22 cellular contexts compared by ENCODE assay signal in genomic region chr3:94394885-94395284, GRCh38.
A peak's percentile ranks its signal among the peaks of the same experiment; 100 is the strongest.
DNase-seq lines count a peak whose midpoint lies in the region; ATAC-seq and TF ChIP-seq lines count a peak whose summit lies in the region.
"Had no signal": no experiment of that assay in that cellular context is flagged by ENCODE, and none has a peak within 500 bp of the region (broad histone marks: within the 10 kb centered on the region; RNA-seq: fewer than 3 reads in every experiment).

No MANE protein-coding gene starts in this region.

- no peak overlapping the region for H3K4me2 ChIP-seq in neural progenitor cell
- H3K4me2 ChIP-seq: BLaER1 had no signal

- intact Hi-C loops in right cardiac atrium (cut with DNase I), result no loop called here

- no peak overlapping the region for H3K27ac Mint-ChIP-seq in neural progenitor cell
- H3K27ac Mint-ChIP-seq in effector memory CD8-positive, alpha-beta T cell, result no peak overlapping the region
- H3K27ac Mint-ChIP-seq: CD14-positive monocyte; CD4-positive, alpha-beta memory T cell; CD4-positive, CD25-positive, alpha-beta regulatory T cell; CD8-positive, alpha-beta memory T cell had no signal

- no peaks in the 10 kb centered on the region for H3K9me3 ChIP-seq in neural progenitor cell (ENCODE audit: low read depth)
- H3K9me3 ChIP-seq in right cardiac atrium (ENCODE audit: control insufficient read depth, low read length), result no peaks in the 10 kb centered on the region
- H3K9me3 ChIP-seq: BE2C, BLaER1 had no signal

- WGBS in right cardiac atrium, result 90% methylated on average over 5 of the region's 5 CpGs

- POLR2A ChIA-PET in HEK293T (lab: Yijun Ruan, JAX), result no interaction called here

- no peak overlapping the region for H3K9ac ChIP-seq in neural progenitor cell
- H3K9ac ChIP-seq: BLaER1 had no signal

- peaks cover 5% of the 10 kb centered on the region for H3K4me1 Mint-ChIP-seq in neural progenitor cell
- no peaks in the 10 kb centered on the region for H3K4me1 Mint-ChIP-seq in effector memory CD8-positive, alpha-beta T cell (ENCODE audit: low read depth in 2 of 2)
- H3K4me1 Mint-ChIP-seq: CD14-positive monocyte; CD4-positive, alpha-beta memory T cell; CD4-positive, CD25-positive, alpha-beta regulatory T cell; CD8-positive, alpha-beta memory T cell had no signal

- no peak for TF ChIP-seq CTCF in neural progenitor cell (IDR thresholded peaks at IDR 0.05)
- TF ChIP-seq CTCF in foreskin fibroblast (IDR thresholded peaks at IDR 0.05; ENCODE audit: low read depth, low read length), result no peak

- H3K27me3 ChIP-seq in neural progenitor cell (no peaks in the 10 kb centered on the region), right cardiac atrium (ENCODE audit: control insufficient read depth, insufficient read depth) (no peaks in the 10 kb centered on the region)
- H3K27me3 ChIP-seq: BE2C, BLaER1 had no signal

- H2AFZ ChIP-seq in neural progenitor cell (replicated peaks), result peak overlapping the region; percentile 1

- DNase-seq in HEK293T (ENCODE audit: extremely low spot score) (peak; percentile 32), neural progenitor cell (ENCODE audit: low spot score) (no peak), foreskin fibroblast (no peak), right cardiac atrium (no peak)
- no peak for DNase-seq in effector memory CD8-positive, alpha-beta T cell
- DNase-seq: 8988T; ACHN; BE2C; CD4-positive, alpha-beta memory T cell; CD4-positive, CD25-positive, alpha-beta regulatory T cell; CD8-positive, alpha-beta memory T cell; COR-L47; DMS 273 treated with DMSO at 0.1 percent for 48 hours; DMS153; DMS53; DMS79; DND-41; EL; GDM1 had no signal

- H3K4me3 ChIP-seq in neural progenitor cell (no peak overlapping the region), foreskin fibroblast (ENCODE audit: low read depth in 1 of 2, low read length in 2 of 2) (no peak overlapping the region), right cardiac atrium (ENCODE audit: low read length) (no peak overlapping the region)
- H3K4me3 ChIP-seq: BLaER1, GM12878 had no signal

- no peaks in the 10 kb centered on the region for H3F3A ChIP-seq in neural progenitor cell (ENCODE audit: low read depth)

- no peaks in the 10 kb centered on the region for H3K36me3 Mint-ChIP-seq in neural progenitor cell
- no peaks in the 10 kb centered on the region for H3K36me3 Mint-ChIP-seq in effector memory CD8-positive, alpha-beta T cell (ENCODE audit: insufficient read depth)
- H3K36me3 Mint-ChIP-seq: CD14-positive monocyte; CD4-positive, alpha-beta memory T cell; CD4-positive, CD25-positive, alpha-beta regulatory T cell; CD8-positive, alpha-beta memory T cell had no signal

- H3K4me1 ChIP-seq in neural progenitor cell (no peaks in the 10 kb centered on the region), right cardiac atrium (ENCODE audit: control insufficient read depth, insufficient read depth, low read length) (no peaks in the 10 kb centered on the region)
- H3K4me1 ChIP-seq: BE2C, BLaER1 had no signal

- H3K79me2 ChIP-seq in neural progenitor cell (ENCODE audit: low read depth), result no peaks in the 10 kb centered on the region

- no peaks in the 10 kb centered on the region for H3K36me3 ChIP-seq in neural progenitor cell
- H3K36me3 ChIP-seq: BE2C, BLaER1 had no signal

- H3K27me3 Mint-ChIP-seq in neural progenitor cell (ENCODE audit: insufficient read depth, low read depth), result peaks cover 2% of the 10 kb centered on the region
- no peaks in the 10 kb centered on the region for H3K27me3 Mint-ChIP-seq in effector memory CD8-positive, alpha-beta T cell
- H3K27me3 Mint-ChIP-seq: CD4-positive, alpha-beta memory T cell; CD4-positive, CD25-positive, alpha-beta regulatory T cell; CD8-positive, alpha-beta memory T cell had no signal

- ATAC-seq in right cardiac atrium, result no peak
- no peak for ATAC-seq in effector memory CD8-positive, alpha-beta T cell (replicated peaks)
- ATAC-seq: GM12878 had no signal

- no peaks in the 10 kb centered on the region for H3K9me3 Mint-ChIP-seq in neural progenitor cell
- peaks cover 0 to 7% of the 10 kb centered on the region in 2 donors for H3K9me3 Mint-ChIP-seq in effector memory CD8-positive, alpha-beta T cell

- no peaks in the 10 kb centered on the region for H4K20me1 ChIP-seq in neural progenitor cell (ENCODE audit: low read depth)
- H4K20me1 ChIP-seq: BLaER1 had no signal

- H3K4me3 Mint-ChIP-seq in neural progenitor cell, result no peak overlapping the region
- no peak overlapping the region for H3K4me3 Mint-ChIP-seq in effector memory CD8-positive, alpha-beta T cell
- H3K4me3 Mint-ChIP-seq: CD14-positive monocyte; CD4-positive, alpha-beta memory T cell; CD4-positive, CD25-positive, alpha-beta regulatory T cell; CD8-positive, alpha-beta memory T cell had no signal

- CTCF ChIA-PET in HEK293T (lab: Yijun Ruan, JAX), result no interaction called here

- no peak overlapping the region for H3K27ac ChIP-seq in neural progenitor cell
- H3K27ac ChIP-seq in right cardiac atrium (ENCODE audit: low read length), result no peak overlapping the region
- H3K27ac ChIP-seq: BLaER1 had no signal

TF ChIP-seq in HEK293T, 16 proteins besides CTCF, POLR2A, EP300 and RAD21:
- no peak for TF ChIP-seq TARDBP (IDR thresholded peaks at IDR 0.05)
- TF ChIP-seq PKNOX1 (IDR thresholded peaks at IDR 0.05), result peak; percentile 93
- TF ChIP-seq ARNT (IDR thresholded peaks at IDR 0.05), result 0 out of 2 replicates have a peak, but pooled peaks have one; percentile 44
- peak; percentile 94 for TF ChIP-seq CTBP1 (IDR thresholded peaks at IDR 0.05; ENCODE audit: borderline replicate concordance)
